Comparison of ENCODE assay signal across 27 cellular contexts in genomic region chr1:3743826-3744225, GRCh38. TPM values are rescaled to one million over a fixed set of nuclear protein-coding genes. Genes with fewer than 3 reads are reported as not detected.
"Had no signal": no experiment of that assay in that cellular context is flagged by ENCODE, and none has a peak within 500 bp of the region (broad histone marks: within the 10 kb centered on the region; RNA-seq: fewer than 3 reads in every experiment).

No MANE protein-coding gene starts in this region.

- ATAC-seq: Right ventricle myocardium inferior, SK-N-SH treated with all-trans-retinoic acid at 6 μM for 48 hours had no signal

- H3K36me3 ChIP-seq: SJCRH30 had no signal

- H3K27ac ChIP-seq: PC-9, Peyer's patch, SJCRH30 had no signal

- H3K27me3 ChIP-seq: MG63, Peyer's patch, SJCRH30 had no signal

- H3K4me2 ChIP-seq: PC-9 had no signal

- H3K4me3 ChIP-seq: MG63, PC-9, Peyer's patch, SJCRH30 had no signal

- H3K9me3 ChIP-seq: MG63, Peyer's patch, SJCRH30 had no signal

- H2AFZ ChIP-seq: PC-9 had no signal

- DNase-seq: KBM-7; MG63; NCI-H1092; NCI-H1105 treated with DMSO at 0.1 percent for 48 hours; NCI-H1417 treated with DMSO at 0.1 percent for 48 hours; NCI-H146; NCI-H1694 treated with DMSO at 0.1 percent for 48 hours; NCI-H1930; NCI-H2081; NCI-H2171; NCI-H226; NCI-H446; NCI-H510A; NCI-H524 treated with DMSO at 0.1 percent for 48 hours; NCI-H69; NCI-H774; NK-92 treated with Interleukin-12 subunit alpha and Interleukin-12 subunit beta, amount 100 ng/mL, for 24 hours; PC-9; Peyer's patch; SHP77 treated with DMSO at 0.1 percent for 48 hours; SJCRH30 had no signal

RNA-seq across cellular contexts. Expression of gene CCDC27, which starts 8.4 kb away (rescaled TPM):
- total RNA-seq: HT-29, LHCN-M2, OCI-LY7, PC-9, Peyer's patch, Right ventricle myocardium inferior, RPMI7951, SJCRH30 had no signal

RNA-seq across cellular contexts. Expression of gene SMIM1, which starts 28.7 kb away (rescaled TPM):
- total RNA-seq: HT-29, LHCN-M2, Peyer's patch, RPMI7951, SJCRH30 had no signal
